Comparison of ENCODE assay signal across 34 cellular contexts in genomic region chr13:21120191-21120590, GRCh38.
"Had no signal": no experiment of that assay in that cellular context is flagged by ENCODE, and none has a peak within 500 bp of the region (broad histone marks: within the 10 kb centered on the region; RNA-seq: fewer than 3 reads in every experiment).

No MANE protein-coding gene starts in this region.

- H3K27ac ChIP-seq: KMS-11 had no signal

- H3K27me3 ChIP-seq: MG63 had no signal

- H3K36me3 ChIP-seq: MG63 had no signal

- H3K9ac ChIP-seq: KMS-11 had no signal

- DNase-seq: Karpas-422, Kasumi-1, MG63, MM.1S, MV-4-11, NCI-H1048, NCI-H1092, NCI-H1092 treated with DMSO at 0.1 percent for 48 hours, NCI-H1105, NCI-H1105 treated with DMSO at 0.1 percent for 48 hours, NCI-H1417, NCI-H1417 treated with DMSO at 0.1 percent for 48 hours, NCI-H1436, NCI-H1436 treated with DMSO at 0.1 percent for 48 hours, NCI-H146, NCI-H1694, NCI-H1694 treated with DMSO at 0.1 percent for 48 hours, NCI-H187, NCI-H187 treated with DMSO at 0.1 percent for 48 hours, NCI-H1930, NCI-H2029, NCI-H2029 treated with DMSO at 0.1 percent for 48 hours, NCI-H2081, NCI-H2081 treated with DMSO at 0.1 percent for 48 hours, NCI-H2107, NCI-H2171, NCI-H2171 treated with DMSO at 0.1 percent for 48 hours, NCI-H2227 treated with DMSO at 0.1 percent for 48 hours, NCI-H226, NCI-H345, NCI-H446, NCI-H446 treated with DMSO at 0.1 percent for 48 hours, NCI-H510A had no signal

- H3K4me3 ChIP-seq: MG63 had no signal

- H3K4me2 ChIP-seq: KMS-11 had no signal

- H3K9me3 ChIP-seq: MG63 had no signal
